ENCODE assay signal across 1 cellular context in the genomic region with DNA sequence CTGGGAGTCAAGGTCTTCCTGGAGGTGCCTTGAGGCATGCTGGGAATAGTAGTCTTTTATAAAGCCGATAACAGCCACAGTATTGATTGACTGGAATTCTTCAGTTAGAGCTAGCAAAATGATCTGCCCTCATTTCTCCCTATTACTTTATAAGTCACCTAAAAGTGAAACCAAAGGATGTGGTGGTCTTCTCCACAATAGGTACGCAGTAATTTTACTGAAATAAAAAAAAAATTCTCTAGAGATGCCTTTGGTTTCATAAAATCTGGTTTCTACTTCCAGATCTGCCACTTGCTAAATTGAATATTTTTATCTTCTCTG.
TF ChIP-seq lines count a peak whose summit lies in the region.

No MANE protein-coding gene starts in this region.

TF ChIP-seq in K562, 482 proteins besides CTCF, POLR2A, EP300 and RAD21 (continued from another document):
- TF ChIP-seq GTF2A2 (tag; IDR thresholded peaks at IDR 0.05) (no peak), CBX2 (IDR thresholded peaks at IDR 0.05; ENCODE audit: insufficient read depth, low read length, poor library complexity, severe bottlenecking) (no peak), U2AF2 (optimal IDR thresholded peaks at IDR 0.05; ENCODE audit: low read depth, low read length) (no peak), MYBL2 (IDR thresholded peaks at IDR 0.05; ENCODE audit: low read depth) (no peak), MYBL2 (CRISPR knock-in tag; IDR thresholded peaks at IDR 0.05; ENCODE audit: borderline replicate concordance) (no peak), HMGN3 (IDR thresholded peaks at IDR 0.05; ENCODE audit: borderline replicate concordance, extremely low read depth, insufficient read length, low read depth, low read length) (no peak), DMBX1 (CRISPR knock-in tag; IDR thresholded peaks at IDR 0.05; ENCODE audit: borderline replicate concordance) (0 out of 2 replicates have a peak, but pooled peaks have one; percentile 3), ARNT (IDR thresholded peaks at IDR 0.05) (peak in 1 of 2 experiments; percentile 28; a peak in 1 of 4 replicates), DIDO1 (tag; IDR thresholded peaks at IDR 0.05; ENCODE audit: low read depth) (no peak), SAFB (IDR thresholded peaks at IDR 0.05; ENCODE audit: borderline replicate concordance, low read depth, low read length) (no peak), NFIX (CRISPR knock-in tag; IDR thresholded peaks at IDR 0.05; ENCODE audit: low read depth) (no peak), ARID3A (IDR thresholded peaks at IDR 0.05; ENCODE audit: borderline replicate concordance, low read depth, low read length) (peak; percentile 66; the same call in 1 of the 2 replicates), NFYB (IDR thresholded peaks at IDR 0.05; ENCODE audit: extremely low read depth, insufficient read length) (no peak), MYNN (IDR thresholded peaks at IDR 0.05) (no peak), MYNN (CRISPR knock-in tag; IDR thresholded peaks at IDR 0.05) (no peak), CREM (IDR thresholded peaks at IDR 0.05; ENCODE audit: low read depth) (no peak), JUN (IDR thresholded peaks at IDR 0.05; ENCODE audit: borderline replicate concordance, low read depth, low read length) (no peak), JUN (CRISPR knock-in tag; IDR thresholded peaks at IDR 0.05; ENCODE audit: borderline replicate concordance) (peak; percentile 82; the same call in 1 of the 2 replicates), SAFB2 (IDR thresholded peaks at IDR 0.05; ENCODE audit: borderline replicate concordance, low read depth, low read length, severe bottlenecking) (no peak), ZNF3 (CRISPR knock-in tag; IDR thresholded peaks at IDR 0.05) (no peak), ERF (CRISPR knock-in tag; IDR thresholded peaks at IDR 0.05) (no peak), ZNF668 (CRISPR knock-in tag; IDR thresholded peaks at IDR 0.05) (no peak), SAP30 (IDR thresholded peaks at IDR 0.05; ENCODE audit: borderline replicate concordance, insufficient read depth, low read depth, low read length, poor library complexity, severe bottlenecking) (no peak), TAF9B (IDR thresholded peaks at IDR 0.05; ENCODE audit: partially characterized antibody) (no peak), HOMEZ (CRISPR knock-in tag; IDR thresholded peaks at IDR 0.05) (no peak), CTCFL (IDR thresholded peaks at IDR 0.05; ENCODE audit: borderline replicate concordance, insufficient read depth, low read depth, low read length, poor library complexity, severe bottlenecking) (no peak), ZNF436 (CRISPR knock-in tag; IDR thresholded peaks at IDR 0.05) (no peak), ELF1 (tag; IDR thresholded peaks at IDR 0.05) (peak; percentile 80), ELF4 (CRISPR knock-in tag; IDR thresholded peaks at IDR 0.05) (no peak), ZNF133 (CRISPR knock-in tag; IDR thresholded peaks at IDR 0.05) (no peak), RBM14 (IDR thresholded peaks at IDR 0.05; ENCODE audit: borderline replicate concordance, insufficient read depth, low read depth, low read length) (no peak), ZFX (CRISPR knock-in tag; IDR thresholded peaks at IDR 0.05) (no peak), GABPA (tag; conservative IDR thresholded peaks at IDR 0.05; ENCODE audit: low read depth) (peak; percentile 87), GABPB2 (CRISPR knock-in tag; conservative IDR thresholded peaks at IDR 0.05) (no peak), HMG20B (CRISPR knock-in tag; IDR thresholded peaks at IDR 0.05) (no peak), ZNF785 (CRISPR knock-in tag; IDR thresholded peaks at IDR 0.05) (no peak), TEAD2 (tag; IDR thresholded peaks at IDR 0.05) (0 out of 2 replicates have a peak, but pooled peaks have one; percentile 57), ETV5 (CRISPR knock-in tag; IDR thresholded peaks at IDR 0.05; ENCODE audit: low read depth) (no peak), SP1 (CRISPR knock-in tag; IDR thresholded peaks at IDR 0.05) (no peak), ZNF212 (CRISPR knock-in tag; IDR thresholded peaks at IDR 0.05) (no peak), ZNF512 (tag; IDR thresholded peaks at IDR 0.05) (no peak)
- TF ChIP-seq, protein P1, sequence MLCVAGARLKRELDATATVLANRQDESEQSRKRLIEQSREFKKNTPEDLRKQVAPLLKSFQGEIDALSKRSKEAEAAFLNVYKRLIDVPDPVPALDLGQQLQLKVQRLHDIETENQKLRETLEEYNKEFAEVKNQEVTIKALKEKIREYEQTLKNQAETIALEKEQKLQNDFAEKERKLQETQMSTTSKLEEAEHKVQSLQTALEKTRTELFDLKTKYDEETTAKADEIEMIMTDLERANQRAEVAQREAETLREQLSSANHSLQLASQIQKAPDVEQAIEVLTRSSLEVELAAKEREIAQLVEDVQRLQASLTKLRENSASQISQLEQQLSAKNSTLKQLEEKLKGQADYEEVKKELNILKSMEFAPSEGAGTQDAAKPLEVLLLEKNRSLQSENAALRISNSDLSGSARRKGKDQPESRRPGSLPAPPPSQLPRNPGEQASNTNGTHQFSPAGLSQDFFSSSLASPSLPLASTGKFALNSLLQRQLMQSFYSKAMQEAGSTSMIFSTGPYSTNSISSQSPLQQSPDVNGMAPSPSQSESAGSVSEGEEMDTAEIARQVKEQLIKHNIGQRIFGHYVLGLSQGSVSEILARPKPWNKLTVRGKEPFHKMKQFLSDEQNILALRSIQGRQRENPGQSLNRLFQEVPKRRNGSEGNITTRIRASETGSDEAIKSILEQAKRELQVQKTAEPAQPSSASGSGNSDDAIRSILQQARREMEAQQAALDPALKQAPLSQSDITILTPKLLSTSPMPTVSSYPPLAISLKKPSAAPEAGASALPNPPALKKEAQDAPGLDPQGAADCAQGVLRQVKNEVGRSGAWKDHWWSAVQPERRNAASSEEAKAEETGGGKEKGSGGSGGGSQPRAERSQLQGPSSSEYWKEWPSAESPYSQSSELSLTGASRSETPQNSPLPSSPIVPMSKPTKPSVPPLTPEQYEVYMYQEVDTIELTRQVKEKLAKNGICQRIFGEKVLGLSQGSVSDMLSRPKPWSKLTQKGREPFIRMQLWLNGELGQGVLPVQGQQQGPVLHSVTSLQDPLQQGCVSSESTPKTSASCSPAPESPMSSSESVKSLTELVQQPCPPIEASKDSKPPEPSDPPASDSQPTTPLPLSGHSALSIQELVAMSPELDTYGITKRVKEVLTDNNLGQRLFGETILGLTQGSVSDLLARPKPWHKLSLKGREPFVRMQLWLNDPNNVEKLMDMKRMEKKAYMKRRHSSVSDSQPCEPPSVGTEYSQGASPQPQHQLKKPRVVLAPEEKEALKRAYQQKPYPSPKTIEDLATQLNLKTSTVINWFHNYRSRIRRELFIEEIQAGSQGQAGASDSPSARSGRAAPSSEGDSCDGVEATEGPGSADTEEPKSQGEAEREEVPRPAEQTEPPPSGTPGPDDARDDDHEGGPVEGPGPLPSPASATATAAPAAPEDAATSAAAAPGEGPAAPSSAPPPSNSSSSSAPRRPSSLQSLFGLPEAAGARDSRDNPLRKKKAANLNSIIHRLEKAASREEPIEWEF (CRISPR knock-in tag; IDR thresholded peaks at IDR 0.05): peak; percentile 92
- TF ChIP-seq, protein P2, sequence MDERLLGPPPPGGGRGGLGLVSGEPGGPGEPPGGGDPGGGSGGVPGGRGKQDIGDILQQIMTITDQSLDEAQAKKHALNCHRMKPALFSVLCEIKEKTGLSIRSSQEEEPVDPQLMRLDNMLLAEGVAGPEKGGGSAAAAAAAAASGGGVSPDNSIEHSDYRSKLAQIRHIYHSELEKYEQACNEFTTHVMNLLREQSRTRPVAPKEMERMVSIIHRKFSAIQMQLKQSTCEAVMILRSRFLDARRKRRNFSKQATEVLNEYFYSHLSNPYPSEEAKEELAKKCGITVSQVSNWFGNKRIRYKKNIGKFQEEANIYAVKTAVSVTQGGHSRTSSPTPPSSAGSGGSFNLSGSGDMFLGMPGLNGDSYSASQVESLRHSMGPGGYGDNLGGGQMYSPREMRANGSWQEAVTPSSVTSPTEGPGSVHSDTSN (CRISPR knock-in tag; IDR thresholded peaks at IDR 0.05; ENCODE audit: low read depth): no peak
- TF ChIP-seq, protein P2 (tag; conservative IDR thresholded peaks at IDR 0.05; ENCODE audit: low read depth): peak; percentile 65; the same call in 1 of the 2 replicates
- TF ChIP-seq, protein P3, sequence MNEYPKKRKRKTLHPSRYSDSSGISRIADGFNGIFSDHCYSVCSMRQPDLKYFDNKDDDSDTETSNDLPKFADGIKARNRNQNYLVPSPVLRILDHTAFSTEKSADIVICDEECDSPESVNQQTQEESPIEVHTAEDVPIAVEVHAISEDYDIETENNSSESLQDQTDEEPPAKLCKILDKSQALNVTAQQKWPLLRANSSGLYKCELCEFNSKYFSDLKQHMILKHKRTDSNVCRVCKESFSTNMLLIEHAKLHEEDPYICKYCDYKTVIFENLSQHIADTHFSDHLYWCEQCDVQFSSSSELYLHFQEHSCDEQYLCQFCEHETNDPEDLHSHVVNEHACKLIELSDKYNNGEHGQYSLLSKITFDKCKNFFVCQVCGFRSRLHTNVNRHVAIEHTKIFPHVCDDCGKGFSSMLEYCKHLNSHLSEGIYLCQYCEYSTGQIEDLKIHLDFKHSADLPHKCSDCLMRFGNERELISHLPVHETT (CRISPR knock-in tag; conservative IDR thresholded peaks at IDR 0.05 in 1 of 2, IDR thresholded peaks at IDR 0.05 in 1 of 2): peak in 1 of 2 experiments; percentile 10; a peak in 1 of 4 replicates
